ENCODE assay signal across 8 cellular contexts in the genomic region with DNA sequence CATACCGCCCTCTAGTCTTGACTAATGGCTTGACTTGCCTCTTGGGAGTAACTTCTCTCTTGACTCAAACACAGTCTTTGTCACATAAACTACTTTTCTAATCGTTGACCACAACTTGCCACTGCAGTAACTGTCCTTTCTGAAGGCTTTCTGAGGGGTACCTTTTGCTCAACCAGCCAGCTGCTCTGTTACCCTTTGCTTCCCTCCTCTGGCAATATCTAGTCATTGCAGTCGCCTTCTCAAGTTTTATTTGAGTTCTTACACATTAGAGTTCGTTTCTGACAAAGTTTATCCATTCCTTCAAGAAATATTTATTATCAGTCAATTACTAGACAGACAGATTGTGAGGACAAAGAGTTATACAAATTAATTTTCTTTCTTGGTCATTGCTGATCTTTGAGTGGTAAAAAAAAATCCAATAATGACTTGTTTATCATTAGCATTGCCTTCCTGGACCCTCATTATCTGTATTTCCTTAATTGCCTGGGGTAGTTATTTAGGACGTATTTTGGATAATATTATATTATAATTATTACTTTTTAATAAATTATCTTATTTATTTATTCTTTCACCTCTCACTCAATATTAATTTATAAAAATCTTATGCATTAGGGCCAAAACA.
DNase-seq lines count a peak whose midpoint lies in the region; ATAC-seq and TF ChIP-seq lines count a peak whose summit lies in the region.

No MANE protein-coding gene starts in this region.

- ATAC-seq in GM19035 (IDR thresholded peaks at IDR 0.05; ENCODE audit: unreplicated experiment) (peak; percentile 57), GM18873 (IDR thresholded peaks at IDR 0.05; ENCODE audit: low FRiP score, unreplicated experiment) (no peak), GM18520 (IDR thresholded peaks at IDR 0.05; ENCODE audit: unreplicated experiment) (no peak)

- H3K27me3 ChIP-seq in BJ (ENCODE audit: control insufficient read depth, insufficient read depth, low read length): no peaks in the 10 kb centered on the region

- TF ChIP-seq CTCF in BJ (IDR thresholded peaks at IDR 0.05; ENCODE audit: insufficient read depth, low read depth, low read length): peak; percentile 50
- peak; percentile 64 for TF ChIP-seq CTCF in fibroblast of the aortic adventitia (IDR thresholded peaks at IDR 0.05; ENCODE audit: insufficient read depth, low read length)

- CTCF ChIA-PET in BJ (lab: Yijun Ruan, JAX): no interaction called here

- DNase-seq in BJ (ENCODE audit: low read depth): no peak
- DNase-seq in KG1 (lab: John Stamatoyannopoulos, UW): peak; percentile 21
- DNase-seq in RPMI8226: peak; percentile 44
- peak; percentile 46 for DNase-seq in fibroblast of the aortic adventitia (ENCODE audit: low read depth)
- peak; percentile 8 for DNase-seq in skeletal muscle cell (ENCODE audit: low read depth)

- no peaks in the 10 kb centered on the region for H3K36me3 ChIP-seq in BJ (ENCODE audit: control insufficient read depth, insufficient read depth, low read length)

- H3K4me3 ChIP-seq in BJ (ENCODE audit: low read depth, low read length) (no peak overlapping the region), fibroblast of the aortic adventitia (ENCODE audit: low read depth, low read length) (no peak overlapping the region), skeletal muscle cell (ENCODE audit: low read depth, low read length) (no peak overlapping the region)

- POLR2A ChIA-PET in BJ (lab: Charles Lee): no interaction called here
